In the genomic region with DNA sequence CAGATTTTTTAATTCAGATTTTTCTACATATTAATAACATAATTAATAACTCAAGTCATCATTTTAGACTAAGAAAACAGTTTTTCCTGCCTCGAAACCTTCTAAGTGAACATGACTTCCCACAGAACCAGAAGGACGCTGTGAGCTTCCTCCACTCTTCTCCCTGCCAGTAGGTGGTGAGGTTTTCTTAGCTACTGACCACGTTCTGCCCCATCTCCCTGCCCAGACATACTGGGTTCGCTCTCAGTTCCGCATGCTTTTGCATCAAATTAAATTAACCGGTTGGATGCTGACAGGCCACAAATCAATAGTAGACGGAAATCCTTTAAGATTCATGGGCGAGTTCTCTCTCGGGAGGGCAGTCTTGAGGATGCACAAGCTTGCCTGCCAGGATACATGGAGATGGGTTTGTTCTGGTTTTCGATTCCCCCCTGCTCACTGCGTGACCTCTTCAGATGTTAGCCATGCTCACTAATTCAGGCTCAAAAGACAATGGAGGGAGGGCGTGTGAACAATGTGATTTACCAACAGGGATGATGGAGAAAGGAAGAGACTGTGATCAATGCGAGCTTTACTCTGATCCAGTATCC, we compare ENCODE assay signal across 1 cellular context.
TF ChIP-seq lines count a peak whose summit lies in the region.

No MANE protein-coding gene starts in this region.

TF ChIP-seq in H1, 55 proteins besides CTCF, POLR2A, EP300 and RAD21 (continued from another document):
- TF ChIP-seq, protein P1, sequence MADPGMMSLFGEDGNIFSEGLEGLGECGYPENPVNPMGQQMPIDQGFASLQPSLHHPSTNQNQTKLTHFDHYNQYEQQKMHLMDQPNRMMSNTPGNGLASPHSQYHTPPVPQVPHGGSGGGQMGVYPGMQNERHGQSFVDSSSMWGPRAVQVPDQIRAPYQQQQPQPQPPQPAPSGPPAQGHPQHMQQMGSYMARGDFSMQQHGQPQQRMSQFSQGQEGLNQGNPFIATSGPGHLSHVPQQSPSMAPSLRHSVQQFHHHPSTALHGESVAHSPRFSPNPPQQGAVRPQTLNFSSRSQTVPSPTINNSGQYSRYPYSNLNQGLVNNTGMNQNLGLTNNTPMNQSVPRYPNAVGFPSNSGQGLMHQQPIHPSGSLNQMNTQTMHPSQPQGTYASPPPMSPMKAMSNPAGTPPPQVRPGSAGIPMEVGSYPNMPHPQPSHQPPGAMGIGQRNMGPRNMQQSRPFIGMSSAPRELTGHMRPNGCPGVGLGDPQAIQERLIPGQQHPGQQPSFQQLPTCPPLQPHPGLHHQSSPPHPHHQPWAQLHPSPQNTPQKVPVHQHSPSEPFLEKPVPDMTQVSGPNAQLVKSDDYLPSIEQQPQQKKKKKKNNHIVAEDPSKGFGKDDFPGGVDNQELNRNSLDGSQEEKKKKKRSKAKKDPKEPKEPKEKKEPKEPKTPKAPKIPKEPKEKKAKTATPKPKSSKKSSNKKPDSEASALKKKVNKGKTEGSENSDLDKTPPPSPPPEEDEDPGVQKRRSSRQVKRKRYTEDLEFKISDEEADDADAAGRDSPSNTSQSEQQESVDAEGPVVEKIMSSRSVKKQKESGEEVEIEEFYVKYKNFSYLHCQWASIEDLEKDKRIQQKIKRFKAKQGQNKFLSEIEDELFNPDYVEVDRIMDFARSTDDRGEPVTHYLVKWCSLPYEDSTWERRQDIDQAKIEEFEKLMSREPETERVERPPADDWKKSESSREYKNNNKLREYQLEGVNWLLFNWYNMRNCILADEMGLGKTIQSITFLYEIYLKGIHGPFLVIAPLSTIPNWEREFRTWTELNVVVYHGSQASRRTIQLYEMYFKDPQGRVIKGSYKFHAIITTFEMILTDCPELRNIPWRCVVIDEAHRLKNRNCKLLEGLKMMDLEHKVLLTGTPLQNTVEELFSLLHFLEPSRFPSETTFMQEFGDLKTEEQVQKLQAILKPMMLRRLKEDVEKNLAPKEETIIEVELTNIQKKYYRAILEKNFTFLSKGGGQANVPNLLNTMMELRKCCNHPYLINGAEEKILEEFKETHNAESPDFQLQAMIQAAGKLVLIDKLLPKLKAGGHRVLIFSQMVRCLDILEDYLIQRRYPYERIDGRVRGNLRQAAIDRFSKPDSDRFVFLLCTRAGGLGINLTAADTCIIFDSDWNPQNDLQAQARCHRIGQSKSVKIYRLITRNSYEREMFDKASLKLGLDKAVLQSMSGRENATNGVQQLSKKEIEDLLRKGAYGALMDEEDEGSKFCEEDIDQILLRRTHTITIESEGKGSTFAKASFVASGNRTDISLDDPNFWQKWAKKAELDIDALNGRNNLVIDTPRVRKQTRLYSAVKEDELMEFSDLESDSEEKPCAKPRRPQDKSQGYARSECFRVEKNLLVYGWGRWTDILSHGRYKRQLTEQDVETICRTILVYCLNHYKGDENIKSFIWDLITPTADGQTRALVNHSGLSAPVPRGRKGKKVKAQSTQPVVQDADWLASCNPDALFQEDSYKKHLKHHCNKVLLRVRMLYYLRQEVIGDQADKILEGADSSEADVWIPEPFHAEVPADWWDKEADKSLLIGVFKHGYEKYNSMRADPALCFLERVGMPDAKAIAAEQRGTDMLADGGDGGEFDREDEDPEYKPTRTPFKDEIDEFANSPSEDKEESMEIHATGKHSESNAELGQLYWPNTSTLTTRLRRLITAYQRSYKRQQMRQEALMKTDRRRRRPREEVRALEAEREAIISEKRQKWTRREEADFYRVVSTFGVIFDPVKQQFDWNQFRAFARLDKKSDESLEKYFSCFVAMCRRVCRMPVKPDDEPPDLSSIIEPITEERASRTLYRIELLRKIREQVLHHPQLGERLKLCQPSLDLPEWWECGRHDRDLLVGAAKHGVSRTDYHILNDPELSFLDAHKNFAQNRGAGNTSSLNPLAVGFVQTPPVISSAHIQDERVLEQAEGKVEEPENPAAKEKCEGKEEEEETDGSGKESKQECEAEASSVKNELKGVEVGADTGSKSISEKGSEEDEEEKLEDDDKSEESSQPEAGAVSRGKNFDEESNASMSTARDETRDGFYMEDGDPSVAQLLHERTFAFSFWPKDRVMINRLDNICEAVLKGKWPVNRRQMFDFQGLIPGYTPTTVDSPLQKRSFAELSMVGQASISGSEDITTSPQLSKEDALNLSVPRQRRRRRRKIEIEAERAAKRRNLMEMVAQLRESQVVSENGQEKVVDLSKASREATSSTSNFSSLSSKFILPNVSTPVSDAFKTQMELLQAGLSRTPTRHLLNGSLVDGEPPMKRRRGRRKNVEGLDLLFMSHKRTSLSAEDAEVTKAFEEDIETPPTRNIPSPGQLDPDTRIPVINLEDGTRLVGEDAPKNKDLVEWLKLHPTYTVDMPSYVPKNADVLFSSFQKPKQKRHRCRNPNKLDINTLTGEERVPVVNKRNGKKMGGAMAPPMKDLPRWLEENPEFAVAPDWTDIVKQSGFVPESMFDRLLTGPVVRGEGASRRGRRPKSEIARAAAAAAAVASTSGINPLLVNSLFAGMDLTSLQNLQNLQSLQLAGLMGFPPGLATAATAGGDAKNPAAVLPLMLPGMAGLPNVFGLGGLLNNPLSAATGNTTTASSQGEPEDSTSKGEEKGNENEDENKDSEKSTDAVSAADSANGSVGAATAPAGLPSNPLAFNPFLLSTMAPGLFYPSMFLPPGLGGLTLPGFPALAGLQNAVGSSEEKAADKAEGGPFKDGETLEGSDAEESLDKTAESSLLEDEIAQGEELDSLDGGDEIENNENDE (IDR thresholded peaks at IDR 0.05; ENCODE audit: insufficient replicate concordance, low read length), result no peak
- TF ChIP-seq, protein P2, sequence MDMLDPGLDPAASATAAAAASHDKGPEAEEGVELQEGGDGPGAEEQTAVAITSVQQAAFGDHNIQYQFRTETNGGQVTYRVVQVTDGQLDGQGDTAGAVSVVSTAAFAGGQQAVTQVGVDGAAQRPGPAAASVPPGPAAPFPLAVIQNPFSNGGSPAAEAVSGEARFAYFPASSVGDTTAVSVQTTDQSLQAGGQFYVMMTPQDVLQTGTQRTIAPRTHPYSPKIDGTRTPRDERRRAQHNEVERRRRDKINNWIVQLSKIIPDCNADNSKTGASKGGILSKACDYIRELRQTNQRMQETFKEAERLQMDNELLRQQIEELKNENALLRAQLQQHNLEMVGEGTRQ (IDR thresholded peaks at IDR 0.05; ENCODE audit: low read length), result no peak
- no peak for TF ChIP-seq EGR1 (IDR thresholded peaks at IDR 0.05; ENCODE audit: borderline replicate concordance, low read depth, low read length)
